Comparison of ENCODE assay signal across 20 cellular contexts in genomic region chr18:70295192-70295522, GRCh38.
"Had no signal": no experiment of that assay in that cellular context is flagged by ENCODE, and none has a peak within 500 bp of the region (broad histone marks: within the 10 kb centered on the region; RNA-seq: fewer than 3 reads in every experiment).

No MANE protein-coding gene starts in this region.

- H3K36me3 ChIP-seq: ascending aorta, esophagus muscularis mucosa, lower lobe of right lung, stomach, upper lobe of left lung had no signal

- H3K27me3 ChIP-seq: ascending aorta, esophagus muscularis mucosa, stomach, testis, upper lobe of left lung had no signal

- ATAC-seq: activated CD4-positive, CD25-positive, alpha-beta regulatory T cell treated with anti-CD3 and anti-CD28 coated beads, Interleukin-2, amount 50 U/mL, for 24 hours; activated CD8-positive, alpha-beta T cell treated with anti-CD3 and anti-CD28 coated beads, Interleukin-2, amount 10 ng/mL, durations not matched to agents 7 days and 5 days; activated T-cell treated with anti-CD3 and anti-CD28 coated beads, Interleukin-2, amount 50 U/mL, for 4 hours; lower lobe of right lung; natural killer cell treated with Interleukin-12 subunit alpha and Interleukin-12 subunit beta and Interleukin-15 and Interleukin-18, amount 100 ng/mL, for 72 hours; stimulated activated effector memory CD8-positive, alpha-beta T cell treated with anti-CD3 and anti-CD28 coated beads, Interleukin-12 subunit alpha, Interleukin-12 subunit beta, amount 100 ng/mL, for 72 hours had no signal

- H3K4me3 ChIP-seq: ascending aorta, esophagus muscularis mucosa, lower lobe of right lung, skin epidermis, stomach, testis, upper lobe of left lung had no signal

- H3K9me3 ChIP-seq: ascending aorta, esophagus muscularis mucosa, lower lobe of right lung, stomach, testis, upper lobe of left lung had no signal

- H3K27ac ChIP-seq: ascending aorta, esophagus muscularis mucosa, lower lobe of right lung, stomach, testis, upper lobe of left lung had no signal

- DNase-seq: activated CD4-positive, alpha-beta T cell treated with anti-CD3 and anti-CD28 coated beads, Interleukin-2, amount 10 ng/mL, durations not matched to agents 7 days and 5 days; activated CD8-positive, alpha-beta memory T cell treated with anti-CD3 and anti-CD28 coated beads, Interleukin-2, amount 50 U/mL, for 4 hours; activated CD8-positive, alpha-beta T cell treated with anti-CD3 and anti-CD28 coated beads, Interleukin-2, amount 10 ng/mL, durations not matched to agents 7 days and 5 days; activated effector memory CD4-positive, alpha-beta T cell treated with Interleukin-2 at 50 U/mL for 16 hours; activated T-cell treated with anti-CD3 and anti-CD28 coated beads, Interleukin-2, amount 50 U/mL, for 4 hours; effector CD8-positive, alpha-beta T cell; lower lobe of right lung; posterior cingulate gyrus; retina; stimulated activated CD4-positive, alpha-beta T cell treated with anti-CD3 and anti-CD28 coated beads, Interleukin-4, amount 100 ng/mL, for 24 hours; stomach; testis; upper lobe of left lung had no signal

- FAIRE-seq: bronchial epithelial cell had no signal
